In the genomic region with DNA sequence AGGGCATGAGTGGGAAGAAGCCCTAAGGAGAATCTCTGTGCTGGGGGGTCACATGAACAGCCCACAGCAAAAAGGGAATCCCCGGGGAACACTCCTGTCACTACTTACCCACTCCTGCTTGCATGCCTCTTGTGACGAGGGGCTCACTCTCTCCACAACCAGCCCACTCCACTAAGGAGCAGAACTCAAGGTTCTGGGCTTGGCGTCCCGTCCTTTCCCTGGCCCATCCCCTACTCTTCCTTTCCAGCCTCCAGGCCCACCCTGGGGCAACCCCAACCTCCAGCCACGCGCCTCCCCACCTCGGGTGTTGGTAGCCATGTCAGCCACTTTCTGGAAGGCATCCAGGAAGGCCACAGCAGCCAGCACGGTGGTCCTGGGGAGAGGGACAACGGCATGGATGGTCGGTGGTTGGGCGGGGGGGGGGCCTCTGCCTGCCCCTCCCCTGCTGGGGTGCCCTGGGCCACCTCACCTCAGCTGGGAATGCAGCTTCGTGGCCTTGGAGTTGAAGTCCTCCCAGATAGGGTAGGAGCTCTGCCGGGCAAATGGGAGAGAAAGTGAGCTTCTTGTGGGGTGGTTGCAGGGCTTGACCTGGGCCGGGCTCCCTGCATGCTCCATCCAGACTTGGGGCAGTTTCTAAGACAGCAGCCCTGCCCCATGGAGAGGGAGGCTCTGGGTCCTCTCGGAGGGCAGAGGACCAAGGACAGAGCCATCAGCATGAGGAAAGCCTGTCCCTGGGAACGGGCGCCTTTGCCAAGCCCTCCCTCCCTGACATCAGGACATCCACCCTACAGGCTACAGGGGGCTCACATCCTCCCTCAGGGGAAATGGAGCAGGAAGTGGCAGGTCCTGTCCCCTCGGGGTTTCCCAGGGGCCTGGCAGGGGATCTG, we compare ENCODE assay signal across 16 cellular contexts. TPM values are rescaled to one million over a fixed set of nuclear protein-coding genes. Genes with fewer than 3 reads are reported as not detected.
A peak's percentile ranks its signal among the peaks of the same experiment; 100 is the strongest.
DNase-seq lines count a peak whose midpoint lies in the region; ATAC-seq, FAIRE-seq and TF ChIP-seq lines count a peak whose summit lies in the region.
"Had no signal": no experiment of that assay in that cellular context is flagged by ENCODE, and none has a peak within 500 bp of the region (broad histone marks: within the 10 kb centered on the region; RNA-seq: fewer than 3 reads in every experiment).

No MANE protein-coding gene starts in this region.

- WGBS in heart left ventricle, 4 donors, result 59 to 79% (median 62%) methylated on average over 7 to 18 of the region's 18 CpGs
- 69 to 76% methylated on average over 17 to 18 of the region's 18 CpGs for WGBS in pancreas, 2 donors

- H3K36me3 ChIP-seq in heart left ventricle (peaks cover 0 to 46% (median 39%) of the 10 kb centered on the region in 9 donors), pancreas (peaks cover 0 to 5% (median 4%) of the 10 kb centered on the region in 3 donors)

- DNase-seq in Right ventricle myocardium inferior (ENCODE audit: missing footprints) (peak; percentile 61), cardiac septum (ENCODE audit: low spot score) (no peak), heart left ventricle (peak in 1 of 5 donors; percentile 63), pancreas (peak in 2 of 6 donors; percentile 20 to 74), T-helper 9 cell (no peak), NCI-H2227 (lab: John Stamatoyannopoulos, UW; ENCODE audit: unreplicated experiment) (no peak)
- DNase-seq: activated T-cell treated with anti-CD3 and anti-CD28 coated beads for 4 hours; amniotic stem cell; DMS153; natural killer cell; SHP77; stimulated activated CD4-positive, alpha-beta T cell treated with anti-CD3 and anti-CD28 coated beads, Interleukin-2, amount 100 ng/mL, for 24 hours; stimulated activated naive B cell treated with anti-CD40 and anti-IgM and Interleukin-4, amounts not matched to agents 10 μg/mL and 1 μg/mL and 100 μg/mL, for 72 hours had no signal

- peaks cover 0 to 5% (median 0%) of the 10 kb centered on the region in 9 donors for H3K27me3 ChIP-seq in heart left ventricle
- no peaks in the 10 kb centered on the region for H3K27me3 ChIP-seq in pancreas

- H3K4me3 ChIP-seq in heart left ventricle, result peak overlapping the region in 2 of 12 donors; percentile 7
- no peak overlapping the region for H3K4me3 ChIP-seq in pancreas

- TF ChIP-seq CTCF in heart left ventricle (IDR thresholded peaks at IDR 0.05) (no peak), pancreas (IDR thresholded peaks at IDR 0.05) (no peak)

- H3K4me1 ChIP-seq in heart left ventricle (peaks cover 0 to 77% (median 42%) of the 10 kb centered on the region in 12 donors), pancreas (peaks cover 0 to 4% (median 0%) of the 10 kb centered on the region in 3 donors)

- intact Hi-C loops in Right ventricle myocardium inferior (cut with DNase I) (loop anchor here (2.0 kb wide), 2 partner anchors 58 to 90 kb away; no protein-coding TSS in a partner anchor), cardiac septum (cut with DNase I) (loop anchor here (2.0 kb wide), 1 partner anchor 90 kb away; no protein-coding TSS in a partner anchor), heart left ventricle (cut with DNase I) (loop anchor here (1.0 to 5.0 kb wide), 6 partner anchors 57 to 90 kb away; no protein-coding TSS in a partner anchor), pancreas (cut with DNase I) (no loop called here)

- FAIRE-seq in pancreas (lab: Jason Lieb, UNC), result no peak
- FAIRE-seq: A204.1 had no signal

- H3K9me3 ChIP-seq in heart left ventricle, result no peaks in the 10 kb centered on the region
- H3K9me3 ChIP-seq in pancreas, result no peaks in the 10 kb centered on the region

- no peak for TF ChIP-seq POLR2A in heart left ventricle (IDR thresholded peaks at IDR 0.05)

- ATAC-seq in Right ventricle myocardium inferior, result no peak
- ATAC-seq in heart left ventricle, result no peak
- ATAC-seq in pancreas, result no peak
- no peak for ATAC-seq in GM21619 (IDR thresholded peaks at IDR 0.05; ENCODE audit: unreplicated experiment)
- no peak for ATAC-seq in HG02759 (IDR thresholded peaks at IDR 0.05; ENCODE audit: unreplicated experiment)
- ATAC-seq: stimulated activated naive B cell treated with anti-CD40 and anti-IgM and Interleukin-4, amounts not matched to agents 10 μg/mL and 1 μg/mL and 100 μg/mL, for 72 hours had no signal

- H3K27ac ChIP-seq in heart left ventricle (peak overlapping the region in 9 of 12 donors; percentile 4 to 92 (median 43)), pancreas (peak overlapping the region in 3 of 4 donors; percentile 12 to 44 (median 34))

RNA-seq across cellular contexts. Expression of a gene that starts 5.1 kb away (rescaled TPM):
- 88.4 TPM for total RNA-seq in Right ventricle myocardium inferior
- 63.4 TPM for total RNA-seq in cardiac septum
- 10 to 100 TPM; 51.9 to 90.9 (median 72.2) TPM for total RNA-seq in heart left ventricle
- 10 to 100 TPM; 58.8 to 97.1 TPM for polyA plus RNA-seq in heart left ventricle
- total RNA-seq in pancreas, result 10 to 100 TPM in 2 of 6 donors, 1 to 10 TPM in 4; 5.0 to 17.3 (median 8.5) TPM
- polyA plus RNA-seq in pancreas, result 10 to 100 TPM; 34.3 to 39.1 TPM

RNA-seq across cellular contexts. Expression of a gene that starts 34.4 kb away (rescaled TPM):
- total RNA-seq in Right ventricle myocardium inferior, result 2.0 TPM
- 1.2 TPM for total RNA-seq in cardiac septum
- total RNA-seq in heart left ventricle, result 1 to 10 TPM in 8 of 9 donors, under 1 TPM in 1; 0.49 to 6.5 (median 2.7) TPM
- polyA plus RNA-seq in heart left ventricle, result 1 to 10 TPM in 1 of 2 donors, under 1 TPM in 1; 0.82 to 2.3 TPM
- total RNA-seq in pancreas, result 1 to 10 TPM in 4 of 6 donors, under 1 TPM in 2; 0.51 to 3.9 (median 1.2) TPM
- polyA plus RNA-seq in pancreas, result 1 to 10 TPM; 2.6 to 2.7 TPM

Comparison
In these comparisons a context has a peak if more than half of its experiments do, and no peak if none do; other contexts are left out.
1. intact Hi-C loops: an anchor here in Right ventricle myocardium inferior (2.0 kb wide), cardiac septum (2.0 kb wide) and heart left ventricle (1.0 to 5.0 kb wide); none called in pancreas.